Comparison of ENCODE assay signal across 1 cellular context in the genomic region with DNA sequence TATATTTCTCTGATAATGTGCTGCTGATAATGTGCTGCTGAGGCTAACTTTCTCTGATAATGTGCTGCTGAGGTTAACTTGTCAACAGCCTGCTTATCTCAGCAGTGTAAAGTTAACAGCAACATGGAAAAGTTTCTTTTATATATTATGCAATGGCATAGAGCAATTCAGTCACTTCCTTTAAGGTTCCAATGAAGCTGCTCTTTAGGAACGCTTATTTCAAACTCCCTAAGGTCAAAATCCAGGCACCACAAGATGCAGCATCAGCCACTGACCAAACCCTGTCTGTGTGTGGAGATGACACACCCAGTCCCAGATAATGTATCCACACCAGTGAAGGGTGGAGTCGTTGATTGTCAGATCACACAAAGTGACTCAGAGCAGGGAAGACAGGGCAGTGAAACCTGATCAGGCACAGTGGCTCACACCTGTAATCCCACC.
TF ChIP-seq lines count a peak whose summit lies in the region.
"Not testable (repeated sequence)": the region's sequence is repeated elsewhere in the genome, so short reads cannot be mapped to it uniquely, and the experiment has no call there.

No MANE protein-coding gene starts in this region.

TF ChIP-seq in K562, 482 proteins besides CTCF, POLR2A, EP300 and RAD21 (continued from another document and continues in another):
- TF ChIP-seq, protein P1, sequence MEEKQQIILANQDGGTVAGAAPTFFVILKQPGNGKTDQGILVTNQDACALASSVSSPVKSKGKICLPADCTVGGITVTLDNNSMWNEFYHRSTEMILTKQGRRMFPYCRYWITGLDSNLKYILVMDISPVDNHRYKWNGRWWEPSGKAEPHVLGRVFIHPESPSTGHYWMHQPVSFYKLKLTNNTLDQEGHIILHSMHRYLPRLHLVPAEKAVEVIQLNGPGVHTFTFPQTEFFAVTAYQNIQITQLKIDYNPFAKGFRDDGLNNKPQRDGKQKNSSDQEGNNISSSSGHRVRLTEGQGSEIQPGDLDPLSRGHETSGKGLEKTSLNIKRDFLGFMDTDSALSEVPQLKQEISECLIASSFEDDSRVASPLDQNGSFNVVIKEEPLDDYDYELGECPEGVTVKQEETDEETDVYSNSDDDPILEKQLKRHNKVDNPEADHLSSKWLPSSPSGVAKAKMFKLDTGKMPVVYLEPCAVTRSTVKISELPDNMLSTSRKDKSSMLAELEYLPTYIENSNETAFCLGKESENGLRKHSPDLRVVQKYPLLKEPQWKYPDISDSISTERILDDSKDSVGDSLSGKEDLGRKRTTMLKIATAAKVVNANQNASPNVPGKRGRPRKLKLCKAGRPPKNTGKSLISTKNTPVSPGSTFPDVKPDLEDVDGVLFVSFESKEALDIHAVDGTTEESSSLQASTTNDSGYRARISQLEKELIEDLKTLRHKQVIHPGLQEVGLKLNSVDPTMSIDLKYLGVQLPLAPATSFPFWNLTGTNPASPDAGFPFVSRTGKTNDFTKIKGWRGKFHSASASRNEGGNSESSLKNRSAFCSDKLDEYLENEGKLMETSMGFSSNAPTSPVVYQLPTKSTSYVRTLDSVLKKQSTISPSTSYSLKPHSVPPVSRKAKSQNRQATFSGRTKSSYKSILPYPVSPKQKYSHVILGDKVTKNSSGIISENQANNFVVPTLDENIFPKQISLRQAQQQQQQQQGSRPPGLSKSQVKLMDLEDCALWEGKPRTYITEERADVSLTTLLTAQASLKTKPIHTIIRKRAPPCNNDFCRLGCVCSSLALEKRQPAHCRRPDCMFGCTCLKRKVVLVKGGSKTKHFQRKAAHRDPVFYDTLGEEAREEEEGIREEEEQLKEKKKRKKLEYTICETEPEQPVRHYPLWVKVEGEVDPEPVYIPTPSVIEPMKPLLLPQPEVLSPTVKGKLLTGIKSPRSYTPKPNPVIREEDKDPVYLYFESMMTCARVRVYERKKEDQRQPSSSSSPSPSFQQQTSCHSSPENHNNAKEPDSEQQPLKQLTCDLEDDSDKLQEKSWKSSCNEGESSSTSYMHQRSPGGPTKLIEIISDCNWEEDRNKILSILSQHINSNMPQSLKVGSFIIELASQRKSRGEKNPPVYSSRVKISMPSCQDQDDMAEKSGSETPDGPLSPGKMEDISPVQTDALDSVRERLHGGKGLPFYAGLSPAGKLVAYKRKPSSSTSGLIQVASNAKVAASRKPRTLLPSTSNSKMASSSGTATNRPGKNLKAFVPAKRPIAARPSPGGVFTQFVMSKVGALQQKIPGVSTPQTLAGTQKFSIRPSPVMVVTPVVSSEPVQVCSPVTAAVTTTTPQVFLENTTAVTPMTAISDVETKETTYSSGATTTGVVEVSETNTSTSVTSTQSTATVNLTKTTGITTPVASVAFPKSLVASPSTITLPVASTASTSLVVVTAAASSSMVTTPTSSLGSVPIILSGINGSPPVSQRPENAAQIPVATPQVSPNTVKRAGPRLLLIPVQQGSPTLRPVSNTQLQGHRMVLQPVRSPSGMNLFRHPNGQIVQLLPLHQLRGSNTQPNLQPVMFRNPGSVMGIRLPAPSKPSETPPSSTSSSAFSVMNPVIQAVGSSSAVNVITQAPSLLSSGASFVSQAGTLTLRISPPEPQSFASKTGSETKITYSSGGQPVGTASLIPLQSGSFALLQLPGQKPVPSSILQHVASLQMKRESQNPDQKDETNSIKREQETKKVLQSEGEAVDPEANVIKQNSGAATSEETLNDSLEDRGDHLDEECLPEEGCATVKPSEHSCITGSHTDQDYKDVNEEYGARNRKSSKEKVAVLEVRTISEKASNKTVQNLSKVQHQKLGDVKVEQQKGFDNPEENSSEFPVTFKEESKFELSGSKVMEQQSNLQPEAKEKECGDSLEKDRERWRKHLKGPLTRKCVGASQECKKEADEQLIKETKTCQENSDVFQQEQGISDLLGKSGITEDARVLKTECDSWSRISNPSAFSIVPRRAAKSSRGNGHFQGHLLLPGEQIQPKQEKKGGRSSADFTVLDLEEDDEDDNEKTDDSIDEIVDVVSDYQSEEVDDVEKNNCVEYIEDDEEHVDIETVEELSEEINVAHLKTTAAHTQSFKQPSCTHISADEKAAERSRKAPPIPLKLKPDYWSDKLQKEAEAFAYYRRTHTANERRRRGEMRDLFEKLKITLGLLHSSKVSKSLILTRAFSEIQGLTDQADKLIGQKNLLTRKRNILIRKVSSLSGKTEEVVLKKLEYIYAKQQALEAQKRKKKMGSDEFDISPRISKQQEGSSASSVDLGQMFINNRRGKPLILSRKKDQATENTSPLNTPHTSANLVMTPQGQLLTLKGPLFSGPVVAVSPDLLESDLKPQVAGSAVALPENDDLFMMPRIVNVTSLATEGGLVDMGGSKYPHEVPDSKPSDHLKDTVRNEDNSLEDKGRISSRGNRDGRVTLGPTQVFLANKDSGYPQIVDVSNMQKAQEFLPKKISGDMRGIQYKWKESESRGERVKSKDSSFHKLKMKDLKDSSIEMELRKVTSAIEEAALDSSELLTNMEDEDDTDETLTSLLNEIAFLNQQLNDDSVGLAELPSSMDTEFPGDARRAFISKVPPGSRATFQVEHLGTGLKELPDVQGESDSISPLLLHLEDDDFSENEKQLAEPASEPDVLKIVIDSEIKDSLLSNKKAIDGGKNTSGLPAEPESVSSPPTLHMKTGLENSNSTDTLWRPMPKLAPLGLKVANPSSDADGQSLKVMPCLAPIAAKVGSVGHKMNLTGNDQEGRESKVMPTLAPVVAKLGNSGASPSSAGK (IDR thresholded peaks at IDR 0.05): peak; percentile 28; the same call in 1 of the 2 replicates
- peak; percentile 83 for TF ChIP-seq TEAD4 (IDR thresholded peaks at IDR 0.05; ENCODE audit: low read length)
- not testable (repeated sequence) for TF ChIP-seq TEAD4 (CRISPR knock-in tag; IDR thresholded peaks at IDR 0.05; ENCODE audit: borderline replicate concordance); TOE1 (CRISPR knock-in tag; IDR thresholded peaks at IDR 0.05; ENCODE audit: borderline replicate concordance, low read depth)
- TF ChIP-seq, protein P2, sequence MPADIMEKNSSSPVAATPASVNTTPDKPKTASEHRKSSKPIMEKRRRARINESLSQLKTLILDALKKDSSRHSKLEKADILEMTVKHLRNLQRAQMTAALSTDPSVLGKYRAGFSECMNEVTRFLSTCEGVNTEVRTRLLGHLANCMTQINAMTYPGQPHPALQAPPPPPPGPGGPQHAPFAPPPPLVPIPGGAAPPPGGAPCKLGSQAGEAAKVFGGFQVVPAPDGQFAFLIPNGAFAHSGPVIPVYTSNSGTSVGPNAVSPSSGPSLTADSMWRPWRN (IDR thresholded peaks at IDR 0.05; ENCODE audit: low read depth): peak; percentile 26; the same call in 1 of the 2 replicates
- peak; percentile 41; the same call in 1 of the 2 replicates for TF ChIP-seq TOE1 (IDR thresholded peaks at IDR 0.05; ENCODE audit: borderline replicate concordance)
- peak; percentile 52; the same call in 1 of the 2 replicates for TF ChIP-seq SMARCE1 (IDR thresholded peaks at IDR 0.05)
- TF ChIP-seq, protein P3, sequence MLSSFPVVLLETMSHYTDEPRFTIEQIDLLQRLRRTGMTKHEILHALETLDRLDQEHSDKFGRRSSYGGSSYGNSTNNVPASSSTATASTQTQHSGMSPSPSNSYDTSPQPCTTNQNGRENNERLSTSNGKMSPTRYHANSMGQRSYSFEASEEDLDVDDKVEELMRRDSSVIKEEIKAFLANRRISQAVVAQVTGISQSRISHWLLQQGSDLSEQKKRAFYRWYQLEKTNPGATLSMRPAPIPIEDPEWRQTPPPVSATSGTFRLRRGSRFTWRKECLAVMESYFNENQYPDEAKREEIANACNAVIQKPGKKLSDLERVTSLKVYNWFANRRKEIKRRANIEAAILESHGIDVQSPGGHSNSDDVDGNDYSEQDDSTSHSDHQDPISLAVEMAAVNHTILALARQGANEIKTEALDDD (IDR thresholded peaks at IDR 0.05): peak; percentile 79
- 0 out of 2 replicates have a peak, but pooled peaks have one; percentile 26 for TF ChIP-seq MTA3 (IDR thresholded peaks at IDR 0.05; ENCODE audit: borderline replicate concordance)
- TF ChIP-seq CTBP1 (IDR thresholded peaks at IDR 0.05; ENCODE audit: borderline replicate concordance): peak; percentile 87
- TF ChIP-seq NCOR1 (IDR thresholded peaks at IDR 0.05): peak; percentile 74
- peak; percentile 60 for TF ChIP-seq ATF7 (IDR thresholded peaks at IDR 0.05)
- TF ChIP-seq, protein P4, sequence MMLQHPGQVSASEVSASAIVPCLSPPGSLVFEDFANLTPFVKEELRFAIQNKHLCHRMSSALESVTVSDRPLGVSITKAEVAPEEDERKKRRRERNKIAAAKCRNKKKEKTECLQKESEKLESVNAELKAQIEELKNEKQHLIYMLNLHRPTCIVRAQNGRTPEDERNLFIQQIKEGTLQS (IDR thresholded peaks at IDR 0.05): peak; percentile 71
- TF ChIP-seq, protein P4 (CRISPR knock-in tag; conservative IDR thresholded peaks at IDR 0.05): not testable (repeated sequence)
- peak; percentile 83 for TF ChIP-seq HDAC3 (IDR thresholded peaks at IDR 0.05; ENCODE audit: borderline replicate concordance, partially characterized antibody)
- peak; percentile 63 for TF ChIP-seq DPF2 (IDR thresholded peaks at IDR 0.05)
- TF ChIP-seq KLF16 (IDR thresholded peaks at IDR 0.05): peak; percentile 62; the same call in 1 of the 2 replicates
- peak; percentile 69; the same call in 1 of the 2 replicates for TF ChIP-seq ZEB2 (IDR thresholded peaks at IDR 0.05)
- peak; percentile 84 for TF ChIP-seq CEBPG (CRISPR knock-in tag; IDR thresholded peaks at IDR 0.05)
- peak; percentile 19 to 88; a peak in 2 of 4 replicates for TF ChIP-seq CEBPG (tag; conservative IDR thresholded peaks at IDR 0.05 in 1 of 2, IDR thresholded peaks at IDR 0.05 in 1 of 2)
- TF ChIP-seq, protein P5, sequence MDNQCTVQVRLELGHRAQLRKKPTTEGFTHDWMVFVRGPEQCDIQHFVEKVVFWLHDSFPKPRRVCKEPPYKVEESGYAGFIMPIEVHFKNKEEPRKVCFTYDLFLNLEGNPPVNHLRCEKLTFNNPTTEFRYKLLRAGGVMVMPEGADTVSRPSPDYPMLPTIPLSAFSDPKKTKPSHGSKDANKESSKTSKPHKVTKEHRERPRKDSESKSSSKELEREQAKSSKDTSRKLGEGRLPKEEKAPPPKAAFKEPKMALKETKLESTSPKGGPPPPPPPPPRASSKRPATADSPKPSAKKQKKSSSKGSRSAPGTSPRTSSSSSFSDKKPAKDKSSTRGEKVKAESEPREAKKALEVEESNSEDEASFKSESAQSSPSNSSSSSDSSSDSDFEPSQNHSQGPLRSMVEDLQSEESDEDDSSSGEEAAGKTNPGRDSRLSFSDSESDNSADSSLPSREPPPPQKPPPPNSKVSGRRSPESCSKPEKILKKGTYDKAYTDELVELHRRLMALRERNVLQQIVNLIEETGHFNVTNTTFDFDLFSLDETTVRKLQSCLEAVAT (IDR thresholded peaks at IDR 0.05): peak in 1 of 2 experiments; percentile 25; a peak in 1 of 4 replicates
- TF ChIP-seq TRIM24 (IDR thresholded peaks at IDR 0.05): peak; percentile 7 to 68; a peak in 3 of 4 replicates
- TF ChIP-seq FOXK2 (conservative IDR thresholded peaks at IDR 0.05 in 1 of 2, IDR thresholded peaks at IDR 0.05 in 1 of 2; ENCODE audit: low read depth in 2 of 2): peak in 1 of 2 experiments; percentile 75; a peak in 2 of 4 replicates
- peak; percentile 23 to 51; a peak in 1 of 4 replicates for TF ChIP-seq KDM1A (IDR thresholded peaks at IDR 0.05)
- TF ChIP-seq HDAC1 (IDR thresholded peaks at IDR 0.05): 0 out of 4 replicates have a peak, but pooled peaks of 1 of the 2 experiments have one; percentile 22
- TF ChIP-seq, protein P6, sequence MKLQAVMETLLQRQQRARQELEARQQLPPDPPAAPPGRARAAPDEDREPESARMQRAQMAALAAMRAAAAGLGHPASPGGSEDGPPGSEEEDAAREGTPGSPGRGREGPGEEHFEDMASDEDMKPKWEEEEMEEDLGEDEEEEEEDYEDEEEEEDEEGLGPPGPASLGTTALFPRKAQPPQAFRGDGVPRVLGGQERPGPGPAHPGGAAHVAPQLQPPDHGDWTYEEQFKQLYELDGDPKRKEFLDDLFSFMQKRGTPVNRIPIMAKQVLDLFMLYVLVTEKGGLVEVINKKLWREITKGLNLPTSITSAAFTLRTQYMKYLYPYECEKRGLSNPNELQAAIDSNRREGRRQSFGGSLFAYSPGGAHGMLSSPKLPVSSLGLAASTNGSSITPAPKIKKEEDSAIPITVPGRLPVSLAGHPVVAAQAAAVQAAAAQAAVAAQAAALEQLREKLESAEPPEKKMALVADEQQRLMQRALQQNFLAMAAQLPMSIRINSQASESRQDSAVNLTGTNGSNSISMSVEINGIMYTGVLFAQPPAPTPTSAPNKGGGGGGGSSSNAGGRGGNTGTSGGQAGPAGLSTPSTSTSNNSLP (IDR thresholded peaks at IDR 0.05; ENCODE audit: borderline replicate concordance, low read depth, low read length): peak; percentile 17; the same call in 1 of the 2 replicates
- TF ChIP-seq SMARCA4 (IDR thresholded peaks at IDR 0.05): peak; percentile 66; the same call in 1 of the 2 replicates
- TF ChIP-seq, protein P7, sequence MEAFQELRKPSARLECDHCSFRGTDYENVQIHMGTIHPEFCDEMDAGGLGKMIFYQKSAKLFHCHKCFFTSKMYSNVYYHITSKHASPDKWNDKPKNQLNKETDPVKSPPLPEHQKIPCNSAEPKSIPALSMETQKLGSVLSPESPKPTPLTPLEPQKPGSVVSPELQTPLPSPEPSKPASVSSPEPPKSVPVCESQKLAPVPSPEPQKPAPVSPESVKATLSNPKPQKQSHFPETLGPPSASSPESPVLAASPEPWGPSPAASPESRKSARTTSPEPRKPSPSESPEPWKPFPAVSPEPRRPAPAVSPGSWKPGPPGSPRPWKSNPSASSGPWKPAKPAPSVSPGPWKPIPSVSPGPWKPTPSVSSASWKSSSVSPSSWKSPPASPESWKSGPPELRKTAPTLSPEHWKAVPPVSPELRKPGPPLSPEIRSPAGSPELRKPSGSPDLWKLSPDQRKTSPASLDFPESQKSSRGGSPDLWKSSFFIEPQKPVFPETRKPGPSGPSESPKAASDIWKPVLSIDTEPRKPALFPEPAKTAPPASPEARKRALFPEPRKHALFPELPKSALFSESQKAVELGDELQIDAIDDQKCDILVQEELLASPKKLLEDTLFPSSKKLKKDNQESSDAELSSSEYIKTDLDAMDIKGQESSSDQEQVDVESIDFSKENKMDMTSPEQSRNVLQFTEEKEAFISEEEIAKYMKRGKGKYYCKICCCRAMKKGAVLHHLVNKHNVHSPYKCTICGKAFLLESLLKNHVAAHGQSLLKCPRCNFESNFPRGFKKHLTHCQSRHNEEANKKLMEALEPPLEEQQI (IDR thresholded peaks at IDR 0.05): peak; percentile 18; the same call in 1 of the 2 replicates
- peak; percentile 50; the same call in 1 of the 2 replicates for TF ChIP-seq PML (IDR thresholded peaks at IDR 0.05; ENCODE audit: low read length)
- TF ChIP-seq, protein P8, sequence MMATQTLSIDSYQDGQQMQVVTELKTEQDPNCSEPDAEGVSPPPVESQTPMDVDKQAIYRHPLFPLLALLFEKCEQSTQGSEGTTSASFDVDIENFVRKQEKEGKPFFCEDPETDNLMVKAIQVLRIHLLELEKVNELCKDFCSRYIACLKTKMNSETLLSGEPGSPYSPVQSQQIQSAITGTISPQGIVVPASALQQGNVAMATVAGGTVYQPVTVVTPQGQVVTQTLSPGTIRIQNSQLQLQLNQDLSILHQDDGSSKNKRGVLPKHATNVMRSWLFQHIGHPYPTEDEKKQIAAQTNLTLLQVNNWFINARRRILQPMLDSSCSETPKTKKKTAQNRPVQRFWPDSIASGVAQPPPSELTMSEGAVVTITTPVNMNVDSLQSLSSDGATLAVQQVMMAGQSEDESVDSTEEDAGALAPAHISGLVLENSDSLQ (IDR thresholded peaks at IDR 0.05): peak; percentile 62
- 0 out of 2 replicates have a peak, but pooled peaks have one; percentile 33 for TF ChIP-seq EHMT2 (IDR thresholded peaks at IDR 0.05)
- peak; percentile 52 for TF ChIP-seq GATA2 (CRISPR knock-in tag; IDR thresholded peaks at IDR 0.05)
- TF ChIP-seq FOSL1 (tag; conservative IDR thresholded peaks at IDR 0.05): peak; percentile 78
- peak in 1 of 2 experiments; percentile 48; a peak in 2 of 4 replicates for TF ChIP-seq RCOR1 (IDR thresholded peaks at IDR 0.05; ENCODE audit: borderline replicate concordance in 1 of 2, low read depth in 2 of 2, low read length in 2 of 2)
